Comparison of ENCODE assay signal across 8 cellular contexts in the genomic region with DNA sequence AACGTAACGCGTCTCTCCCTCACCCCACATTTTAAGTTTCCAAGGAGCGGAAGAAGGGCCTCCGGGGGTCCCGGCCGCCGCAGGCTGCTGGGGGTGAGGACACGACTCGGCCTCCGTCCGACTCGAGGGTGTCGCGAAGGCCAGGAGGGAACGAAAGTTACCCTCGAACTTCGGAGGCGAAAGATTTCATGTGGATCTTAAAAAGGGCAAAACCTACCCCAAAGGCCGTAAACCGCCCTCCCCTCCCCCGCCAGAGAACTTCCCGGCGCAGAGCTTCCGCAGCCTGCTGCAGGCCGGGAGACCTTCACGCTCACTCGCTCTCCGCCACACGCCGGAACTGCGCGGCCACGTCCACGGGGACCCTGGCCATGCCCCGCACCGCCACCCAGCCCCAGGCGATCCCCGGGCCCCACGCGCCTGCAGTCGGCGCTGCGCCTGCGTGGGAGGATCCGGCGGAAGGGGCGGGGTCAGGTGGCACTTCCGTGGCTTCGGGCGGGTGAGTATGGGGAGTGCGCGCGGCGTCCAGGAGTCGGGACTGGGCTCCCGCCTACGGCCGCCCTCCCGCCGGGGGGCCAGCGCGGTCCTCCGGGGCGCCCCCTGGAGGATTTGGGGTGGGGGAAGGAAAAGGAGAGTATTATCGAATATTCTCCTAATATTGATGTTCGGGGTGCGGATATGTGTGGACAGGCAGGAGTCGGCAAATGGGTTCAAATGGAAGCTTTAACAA. TPM values are rescaled to one million over a fixed set of nuclear protein-coding genes. Genes with fewer than 3 reads are reported as not detected.
DNase-seq lines count a peak whose midpoint lies in the region; ATAC-seq and TF ChIP-seq lines count a peak whose summit lies in the region.

Gene MMAA, plus strand, starts transcription at position 474 of the 727 bp plus-strand sequence. CDS start 19,755 bp downstream, outside the sequence.

- ATAC-seq in HG03196 (IDR thresholded peaks at IDR 0.05; ENCODE audit: unreplicated experiment): peak; percentile 88

- DNase-seq in AG20443 (ENCODE audit: low spot score): peak; percentile 99
- peak; percentile 79 for DNase-seq in NCI-H446 treated with DMSO at 0.1 percent for 48 hours (lab: John Stamatoyannopoulos, UW)
- DNase-seq in activated CD4-positive, alpha-beta T cell treated with anti-CD3 and anti-CD28 coated beads for 1 hour: peak; percentile 91
- peak; percentile 96 for DNase-seq in cerebellum (ENCODE audit: low spot score)
- peak; percentile 85 for DNase-seq in kidney glomerular epithelial cell (lab: John Stamatoyannopoulos, UW)
- peak; percentile 83 to 93 for DNase-seq in stimulated activated CD4-positive, alpha-beta T cell treated with anti-CD3 and anti-CD28 coated beads, Interleukin-1b, Interleukin-23, amount 100 ng/mL, for 1 hour (ENCODE audit: low read depth in 2 of 2)

- in situ Hi-C loops in GM18951 (cut with MboI; ENCODE audit: low sequenced_read_pairs, unreplicated experiment): no loop called here

- peak; percentile 98 for TF ChIP-seq POLR2A in GM18951 (IDR thresholded peaks at IDR 0.05; ENCODE audit: extremely low read depth, insufficient read depth, insufficient read length)

RNA-seq across cellular contexts. Expression of gene MMAA, which starts in this region (rescaled TPM):
- total RNA-seq in cerebellum: 12.5 TPM

Comparison
In these comparisons a context has a peak if more than half of its experiments do, and no peak if none do; other contexts are left out.
1. Peak in every context shown above with its lines: DNase-seq and ATAC-seq.